Comparison of ENCODE assay signal across 22 cellular contexts in the genomic region with DNA sequence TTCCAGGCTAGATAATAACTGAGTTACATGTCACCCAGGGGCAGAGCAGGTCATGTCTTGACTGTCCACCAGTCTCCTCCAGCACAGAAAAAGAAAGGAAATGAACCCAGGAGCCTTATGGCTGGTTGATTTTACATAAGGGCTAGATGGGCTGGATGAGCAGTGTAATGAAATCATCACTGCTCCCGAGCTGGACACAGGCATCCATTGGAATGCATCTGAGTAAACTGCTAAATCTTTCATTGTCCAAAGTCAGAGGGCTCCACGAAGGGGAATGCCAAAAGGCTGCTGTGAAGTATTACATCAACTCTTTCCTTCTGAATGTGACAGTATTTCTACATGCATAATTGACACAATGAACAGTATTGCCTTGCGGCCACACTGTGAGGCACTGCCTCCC.
A peak's percentile ranks its signal among the peaks of the same experiment; 100 is the strongest.
DNase-seq lines count a peak whose midpoint lies in the region; ATAC-seq and TF ChIP-seq lines count a peak whose summit lies in the region.
"Had no signal": no experiment of that assay in that cellular context is flagged by ENCODE, and none has a peak within 500 bp of the region (broad histone marks: within the 10 kb centered on the region; RNA-seq: fewer than 3 reads in every experiment).

No MANE protein-coding gene starts in this region.

- ATAC-seq in GM18867 (IDR thresholded peaks at IDR 0.05; ENCODE audit: unreplicated experiment) (no peak), GM19397 (IDR thresholded peaks at IDR 0.05; ENCODE audit: unreplicated experiment) (no peak)
- ATAC-seq: activated CD8-positive, alpha-beta T cell treated with anti-CD3 and anti-CD28 coated beads, Interleukin-2, amount 10 ng/mL, durations not matched to agents 7 days and 5 days; HCT116; Right ventricle myocardium inferior; stimulated activated memory B cell treated with anti-CD40 and anti-IgM and Interleukin-4, amounts not matched to agents 10 μg/mL and 1 μg/mL and 100 μg/mL, for 72 hours had no signal

- H3K4me3 ChIP-seq in choroid plexus epithelial cell (ENCODE audit: low read depth, low read length): no peak overlapping the region
- H3K4me3 ChIP-seq: cardiac muscle cell, lung, smooth muscle cell, thoracic aorta had no signal

- no peak for TF ChIP-seq CTCF in choroid plexus epithelial cell (conservative IDR thresholded peaks at IDR 0.05; ENCODE audit: low read depth, low read length)

- DNase-seq in HK-2 (ENCODE audit: unreplicated experiment) (peak; percentile 1), choroid plexus epithelial cell (ENCODE audit: low read depth) (peak; percentile 48), kidney glomerular epithelial cell (lab: John Stamatoyannopoulos, UW) (peak; percentile 65)
- DNase-seq in activated CD4-positive, alpha-beta T cell treated with anti-CD3 and anti-CD28 coated beads, Interleukin-2, amount 50 U/mL, for 48 hours: no peak
- DNase-seq in effector CD4-positive, alpha-beta T cell: no peak
- DNase-seq: activated CD8-positive, alpha-beta T cell treated with anti-CD3 and anti-CD28 coated beads, Interleukin-2, amount 10 ng/mL, durations not matched to agents 7 days and 5 days; activated T-cell treated with anti-CD3 and anti-CD28 coated beads, Interleukin-2, amount 50 U/mL, for 1 hour; BE2C; dermis blood vessel endothelial cell; NCI-H1092; NCI-H2029; NCI-H2227 treated with DMSO at 0.1 percent for 48 hours; NCI-H82 had no signal

Comparison
In these comparisons a context has a peak if more than half of its experiments do, and no peak if none do; other contexts are left out.
1. DNase-seq: peak in HK-2 (single experiment), choroid plexus epithelial cell (single experiment) and kidney glomerular epithelial cell (single experiment); none in activated CD4-positive, alpha-beta T cell treated with anti-CD3 and anti-CD28 coated beads, Interleukin-2, amount 50 U/mL, for 48 hours (0 of 2) and effector CD4-positive, alpha-beta T cell (single experiment).